1 cellular context compared by ENCODE assay signal in the genomic region with DNA sequence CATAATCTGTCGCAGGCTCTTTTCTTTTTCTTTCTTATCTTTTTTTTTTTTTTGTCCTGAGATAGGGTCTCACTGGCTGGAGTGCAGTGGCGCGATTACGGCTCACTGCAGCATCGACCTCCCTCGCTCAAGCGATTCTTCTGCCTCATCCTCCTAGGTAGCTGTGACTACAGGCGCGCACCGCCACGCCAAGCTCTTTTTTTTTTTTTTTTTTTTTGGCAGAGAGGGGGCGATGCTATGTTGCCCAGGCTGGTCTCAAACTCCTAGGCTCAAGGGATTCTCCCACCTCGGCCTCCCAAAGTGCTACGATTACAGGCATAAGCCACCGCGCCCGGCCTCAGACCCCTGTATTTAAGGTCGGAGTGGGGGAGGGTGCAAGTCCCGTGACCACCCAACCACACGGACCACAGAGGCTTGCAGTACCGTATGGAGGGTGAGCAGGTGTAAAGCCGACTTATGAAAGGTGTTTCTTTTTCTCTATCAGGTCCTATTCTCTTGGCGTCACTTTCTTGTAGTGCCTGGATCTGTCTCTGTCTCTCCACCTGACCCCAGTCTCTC.
TF ChIP-seq lines count a peak whose summit lies in the region.

No MANE protein-coding gene starts in this region.

TF ChIP-seq in H1, 55 proteins besides CTCF, POLR2A, EP300 and RAD21:
- TF ChIP-seq CEBPB (IDR thresholded peaks at IDR 0.05; ENCODE audit: low read depth, low read length) = no peak
- no peak for TF ChIP-seq SUZ12 (IDR thresholded peaks at IDR 0.05; ENCODE audit: low read length)
- TF ChIP-seq SP2 (IDR thresholded peaks at IDR 0.05; ENCODE audit: low read length) = no peak
- no peak for TF ChIP-seq TCF12 (IDR thresholded peaks at IDR 0.05; ENCODE audit: low read depth, low read length)
- TF ChIP-seq BACH1 (IDR thresholded peaks at IDR 0.05; ENCODE audit: low read length) = no peak
- TF ChIP-seq BRCA1 (IDR thresholded peaks at IDR 0.05; ENCODE audit: low read depth, low read length) = no peak
- TF ChIP-seq, protein P1, sequence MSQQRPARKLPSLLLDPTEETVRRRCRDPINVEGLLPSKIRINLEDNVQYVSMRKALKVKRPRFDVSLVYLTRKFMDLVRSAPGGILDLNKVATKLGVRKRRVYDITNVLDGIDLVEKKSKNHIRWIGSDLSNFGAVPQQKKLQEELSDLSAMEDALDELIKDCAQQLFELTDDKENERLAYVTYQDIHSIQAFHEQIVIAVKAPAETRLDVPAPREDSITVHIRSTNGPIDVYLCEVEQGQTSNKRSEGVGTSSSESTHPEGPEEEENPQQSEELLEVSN (IDR thresholded peaks at IDR 0.05) = no peak
- no peak for TF ChIP-seq GTF2F1 (IDR thresholded peaks at IDR 0.05; ENCODE audit: borderline replicate concordance, low read depth, low read length)
- no peak for TF ChIP-seq HDAC2 (IDR thresholded peaks at IDR 0.05; ENCODE audit: borderline replicate concordance in 1 of 2, low read depth in 2 of 2, low read length in 2 of 2)
- TF ChIP-seq JUND (IDR thresholded peaks at IDR 0.05; ENCODE audit: low read length) = no peak
- no peak for TF ChIP-seq EGR1 (IDR thresholded peaks at IDR 0.05; ENCODE audit: borderline replicate concordance, low read depth, low read length)
- TF ChIP-seq SIRT6 (IDR thresholded peaks at IDR 0.05; ENCODE audit: low read length) = no peak
- TF ChIP-seq SP1 (IDR thresholded peaks at IDR 0.05; ENCODE audit: low read depth, low read length) = no peak
- no peak for TF ChIP-seq SIN3A (conservative IDR thresholded peaks at IDR 0.05 in 1 of 2, IDR thresholded peaks at IDR 0.05 in 1 of 2; ENCODE audit: low read depth in 1 of 2, low read length in 2 of 2)
- no peak for TF ChIP-seq PHF8 (conservative IDR thresholded peaks at IDR 0.05; ENCODE audit: low read depth, low read length)
